8 cellular contexts compared by ENCODE assay signal in genomic region chr7:38341172-38341705, GRCh38.
DNase-seq lines count a peak whose midpoint lies in the region; ATAC-seq and TF ChIP-seq lines count a peak whose summit lies in the region.
"Not testable (repeated sequence)": the region's sequence is repeated elsewhere in the genome, so short reads cannot be mapped to it uniquely, and the experiment has no call there.

No MANE protein-coding gene starts in this region.

- H3K27me3 ChIP-seq in CD8-positive, alpha-beta T cell (ENCODE audit: insufficient read depth, low read length); left lung: not testable (repeated sequence)

- H3K36me3 Mint-ChIP-seq in CD8-positive, alpha-beta T cell; activated CD4-positive, alpha-beta memory T cell treated with anti-CD3 and anti-CD28 coated beads, Interleukin-2, amount 10 ng/mL, durations not matched to agents 7 days and 5 days (ENCODE audit: low read depth): not testable (repeated sequence)

- H3K4me3 ChIP-seq in CD8-positive, alpha-beta T cell (ENCODE audit: low read depth, low read length): peak overlapping the region; percentile 26
- H3K4me3 ChIP-seq in epithelial cell of esophagus (ENCODE audit: low read length); left lung: not testable (repeated sequence)

- CTCF ChIA-PET in CD8-positive, alpha-beta T cell (lab: Charles Lee): interaction anchor here (1.2 to 3.9 kb wide), 6 partner anchors 9 to 125 kb away, joined by 3 to 18 read pairs (median 8); no protein-coding TSS in a partner anchor
- CTCF ChIA-PET in activated CD4-positive, alpha-beta memory T cell treated with anti-CD3 and anti-CD28 coated beads, Interleukin-2, amount 10 ng/mL, durations not matched to agents 7 days and 5 days (lab: Charles Lee): interaction anchor here (1.7 to 2.5 kb wide), 3 partner anchors 13 to 125 kb away, joined by 7 to 15 read pairs (median 7); no protein-coding TSS in a partner anchor

- peaks cover 39% of the 10 kb centered on the region for H3K4me1 ChIP-seq in CD8-positive, alpha-beta T cell (ENCODE audit: insufficient read depth, low read length)
- peaks cover 0 to 58% of the 10 kb centered on the region in 2 donors for H3K4me1 ChIP-seq in left lung

- not testable (repeated sequence) for TF ChIP-seq CTCF in CD8-positive, alpha-beta T cell (IDR thresholded peaks at IDR 0.05); epithelial cell of esophagus (IDR thresholded peaks at IDR 0.05; ENCODE audit: insufficient read depth, low read depth, low read length, missing control alignments)
- TF ChIP-seq CTCF in left lung (IDR thresholded peaks at IDR 0.05): peak; percentile 8 to 16

- intact Hi-C loops in CD8-positive, alpha-beta T cell (cut with DNase I, micrococcal nuclease); left lung (cut with DNase I): not testable (repeated sequence)

- POLR2A ChIA-PET in CD8-positive, alpha-beta T cell (lab: Charles Lee): interaction anchor here (0.7 kb wide), 1 partner anchor 111 kb away, joined by 3 read pairs; no protein-coding TSS in a partner anchor
- POLR2A ChIA-PET in activated CD4-positive, alpha-beta memory T cell treated with anti-CD3 and anti-CD28 coated beads, Interleukin-2, amount 10 ng/mL, durations not matched to agents 7 days and 5 days (lab: Charles Lee): not testable (repeated sequence)

- not testable (repeated sequence) for ATAC-seq in CD8-positive, alpha-beta T cell
- ATAC-seq in GM19043 (IDR thresholded peaks at IDR 0.05; ENCODE audit: low read depth, unreplicated experiment): peak; percentile 39
- ATAC-seq in HG03442 (IDR thresholded peaks at IDR 0.05; ENCODE audit: unreplicated experiment): peak; percentile 42
- peak; percentile 80 for ATAC-seq in left lung

- DNase-seq in CD8-positive, alpha-beta T cell; activated CD4-positive, alpha-beta memory T cell treated with anti-CD3 and anti-CD28 coated beads, Interleukin-2, amount 10 ng/mL, durations not matched to agents 7 days and 5 days: not testable (repeated sequence)
- peak; percentile 91 for DNase-seq in OCI-M1 (lab: John Stamatoyannopoulos, UW)
- peak; percentile 22 for DNase-seq in epithelial cell of esophagus (ENCODE audit: low read depth)
- DNase-seq in left lung: peak; percentile 71 to 79
- peak; percentile 30 for DNase-seq in stimulated activated CD4-positive, alpha-beta T cell treated with anti-CD3 and anti-CD28 coated beads, Interleukin-15, amount 100 ng/mL, for 24 hours

- H3K27me3 Mint-ChIP-seq in CD8-positive, alpha-beta T cell (ENCODE audit: low read depth); activated CD4-positive, alpha-beta memory T cell treated with anti-CD3 and anti-CD28 coated beads, Interleukin-2, amount 10 ng/mL, durations not matched to agents 7 days and 5 days: not testable (repeated sequence)

- H3K4me3 Mint-ChIP-seq in CD8-positive, alpha-beta T cell: peak overlapping the region; percentile 72
- H3K4me3 Mint-ChIP-seq in activated CD4-positive, alpha-beta memory T cell treated with anti-CD3 and anti-CD28 coated beads, Interleukin-2, amount 10 ng/mL, durations not matched to agents 7 days and 5 days: peak overlapping the region; percentile 28

- peaks cover 59% of the 10 kb centered on the region for H3K4me1 Mint-ChIP-seq in CD8-positive, alpha-beta T cell (ENCODE audit: low read depth)
- peaks cover 59% of the 10 kb centered on the region for H3K4me1 Mint-ChIP-seq in activated CD4-positive, alpha-beta memory T cell treated with anti-CD3 and anti-CD28 coated beads, Interleukin-2, amount 10 ng/mL, durations not matched to agents 7 days and 5 days

- not testable (repeated sequence) for H3K9me3 ChIP-seq in CD8-positive, alpha-beta T cell (ENCODE audit: low read length); left lung

- H3K9me3 Mint-ChIP-seq in CD8-positive, alpha-beta T cell; activated CD4-positive, alpha-beta memory T cell treated with anti-CD3 and anti-CD28 coated beads, Interleukin-2, amount 10 ng/mL, durations not matched to agents 7 days and 5 days: not testable (repeated sequence)

- H3K27ac ChIP-seq in CD8-positive, alpha-beta T cell (ENCODE audit: low read depth, low read length): peak overlapping the region; percentile 21
- H3K27ac ChIP-seq in left lung: peak overlapping the region in 1 of 2 donors; percentile 64

- peak overlapping the region; percentile 92 for H3K27ac Mint-ChIP-seq in CD8-positive, alpha-beta T cell
- peak overlapping the region; percentile 65 for H3K27ac Mint-ChIP-seq in activated CD4-positive, alpha-beta memory T cell treated with anti-CD3 and anti-CD28 coated beads, Interleukin-2, amount 10 ng/mL, durations not matched to agents 7 days and 5 days

- not testable (repeated sequence) for H3K36me3 ChIP-seq in CD8-positive, alpha-beta T cell (ENCODE audit: insufficient read depth, low read length); left lung
